7 cellular contexts compared by ENCODE assay signal in the genomic region with DNA sequence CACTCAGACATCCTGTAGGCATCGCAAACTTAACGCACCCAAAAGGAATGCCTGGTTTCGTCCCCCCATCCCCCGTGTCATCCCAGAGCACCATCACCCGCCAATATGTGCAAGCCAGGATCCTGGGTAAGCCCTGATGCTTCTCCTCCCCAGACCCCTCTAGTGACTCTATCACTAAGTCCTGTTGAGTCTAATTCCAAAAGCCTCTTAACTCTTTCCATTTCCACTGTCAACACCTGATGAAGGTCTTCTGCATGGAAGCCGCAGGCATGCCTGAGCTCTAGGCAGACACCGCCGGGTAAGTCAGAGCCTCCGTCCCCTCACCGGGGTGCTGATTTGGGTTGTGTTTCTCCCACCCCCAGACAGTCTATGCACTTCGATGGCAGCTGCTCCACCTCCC.
"Had no signal": no experiment of that assay in that cellular context is flagged by ENCODE, and none has a peak within 500 bp of the region (broad histone marks: within the 10 kb centered on the region; RNA-seq: fewer than 3 reads in every experiment).

No MANE protein-coding gene starts in this region.

- FAIRE-seq: H54, HTR-8/SVneo had no signal

- DNase-seq: GM23248, GOT3, H9, HCEC 1CT, KG1 had no signal

- H2AFZ ChIP-seq: GM23248 had no signal

- H3K27ac ChIP-seq: GM23248 had no signal

- H3K9ac ChIP-seq: GM23248 had no signal

- H3K4me3 ChIP-seq: GM23248 had no signal
